ENCODE assay signal across 11 cellular contexts in genomic region chr2:237591379-237591881, GRCh38. TPM values are rescaled to one million over a fixed set of nuclear protein-coding genes. Genes with fewer than 3 reads are reported as not detected.
A peak's percentile ranks its signal among the peaks of the same experiment; 100 is the strongest.
DNase-seq lines count a peak whose midpoint lies in the region; ATAC-seq, FAIRE-seq and TF ChIP-seq lines count a peak whose summit lies in the region.
"Had no signal": no experiment of that assay in that cellular context is flagged by ENCODE, and none has a peak within 500 bp of the region (broad histone marks: within the 10 kb centered on the region; RNA-seq: fewer than 3 reads in every experiment).

No MANE protein-coding gene starts in this region.

- H3K27me3 Mint-ChIP-seq in CD4-positive, alpha-beta T cell, result no peaks in the 10 kb centered on the region
- H3K27me3 Mint-ChIP-seq in memory B cell, result no peaks in the 10 kb centered on the region

- no peak for TF ChIP-seq CTCF in CD4-positive, alpha-beta T cell (IDR thresholded peaks at IDR 0.05)
- TF ChIP-seq CTCF in LNCaP clone FGC (IDR thresholded peaks at IDR 0.05; ENCODE audit: control insufficient read depth, extremely low read depth, insufficient read depth) (no peak), GM12878 (IDR thresholded peaks at IDR 0.05 in 2 of 3, conservative IDR thresholded peaks at IDR 0.05 in 1 of 3; ENCODE audit: control insufficient read depth in 2 of 3, extremely low read depth in 1 of 3, insufficient read depth in 1 of 3, low read depth in 3 of 3, low read length in 3 of 3) (no peak)

- TF ChIP-seq EP300 in GM12878 (IDR thresholded peaks at IDR 0.05; ENCODE audit: borderline replicate concordance in 1 of 2, control insufficient read depth in 1 of 2, low read depth in 2 of 2, low read length in 2 of 2), result no peak

- POLR2A ChIA-PET in CD4-positive, alpha-beta T cell (lab: Charles Lee), result interaction anchor here (1.5 kb wide), 1 partner anchor 12 kb away, joined by 3 read pairs; no protein-coding TSS in a partner anchor
- POLR2A ChIA-PET in GM12878 (lab: Charles Lee), result interaction anchor here (1.1 kb wide), 1 partner anchor 12 kb away, joined by 3 read pairs; no protein-coding TSS in a partner anchor

- no peak for TF ChIP-seq RAD21 in GM12878 (IDR thresholded peaks at IDR 0.05; ENCODE audit: insufficient read depth, low read depth, low read length)

- SMC1A ChIA-PET in GM12878 (lab: Charles Lee; ENCODE audit: uncharacterized antibody, unreplicated experiment), result interaction anchor here (0.7 to 1.1 kb wide), 2 partner anchors 9 to 74 kb away, joined by 3 to 4 read pairs; no protein-coding TSS in a partner anchor

- CTCF ChIA-PET in CD4-positive, alpha-beta T cell (lab: Charles Lee), result interaction anchor here (0.5 kb wide), 1 partner anchor 26 kb away, joined by 3 read pairs; no protein-coding TSS in a partner anchor
- CTCF ChIA-PET in GM12878 (lab: Yijun Ruan, JAX), result interaction anchor here (1.3 to 1.5 kb wide), 2 partner anchors 19 to 74 kb away, joined by 3 to 4 read pairs; no protein-coding TSS in a partner anchor

- no peak overlapping the region for H3K4me3 Mint-ChIP-seq in CD4-positive, alpha-beta T cell
- no peak overlapping the region for H3K4me3 Mint-ChIP-seq in memory B cell

- H3K36me3 ChIP-seq in GM12878 (ENCODE audit: control insufficient read depth in 2 of 2, insufficient read depth in 2 of 2, low read length in 1 of 2), result no peaks in the 10 kb centered on the region
- H3K36me3 ChIP-seq: neutrophil had no signal

- no peak for TF ChIP-seq POLR2A in GM12878 (IDR thresholded peaks at IDR 0.05; ENCODE audit: low read depth, low read length)

- H3K27ac ChIP-seq in CD4-positive, alpha-beta T cell (ENCODE audit: low read depth, low read length), result no peak overlapping the region
- no peak overlapping the region for H3K27ac ChIP-seq in GM12878 (ENCODE audit: control insufficient read depth, insufficient read depth)
- H3K27ac ChIP-seq: neutrophil had no signal

- H4K20me1 ChIP-seq in GM12878 (ENCODE audit: control insufficient read depth, insufficient read depth), result no peaks in the 10 kb centered on the region

- in situ Hi-C loops in GM12878 (cut with MboI), result no loop called here

- WGBS in GM12878 (ENCODE audit: insufficient coverage, insufficient replicate concordance, low lambda C conversion rate, missing lambda C conversion rate), result 12% methylated on average over 15 of the region's 15 CpGs

- H3K27ac Mint-ChIP-seq in CD4-positive, alpha-beta T cell, result no peak overlapping the region
- no peak overlapping the region for H3K27ac Mint-ChIP-seq in memory B cell

- H3K79me2 ChIP-seq in GM12878 (ENCODE audit: control insufficient read depth, insufficient read depth, low read length), result no peaks in the 10 kb centered on the region

- no peaks in the 10 kb centered on the region for H3K36me3 Mint-ChIP-seq in CD4-positive, alpha-beta T cell (ENCODE audit: low read depth)
- no peaks in the 10 kb centered on the region for H3K36me3 Mint-ChIP-seq in memory B cell

- H2AFZ ChIP-seq in GM12878 (ENCODE audit: control insufficient read depth, low read depth, low read length), result 0 out of 2 replicates have a peak overlapping the region, but pooled peaks have one; percentile 20

- no peak overlapping the region for H3K9ac ChIP-seq in GM12878 (ENCODE audit: control insufficient read depth, insufficient read depth, low read length)

- FAIRE-seq in GM12878 (lab: Jason Lieb, UNC), result no peak
- FAIRE-seq: G401.6 had no signal

- ATAC-seq in CD4-positive, alpha-beta T cell (ENCODE audit: poor library complexity), result peak; percentile 55
- ATAC-seq in GM12878 (peak; percentile 23; the same call in 1 of the 3 replicates), memory B cell (ENCODE audit: low read depth) (peak; percentile 37), HG03045 (IDR thresholded peaks at IDR 0.05; ENCODE audit: unreplicated experiment) (no peak)
- ATAC-seq in activated CD4-positive, CD25-positive, alpha-beta regulatory T cell treated with anti-CD3 and anti-CD28 coated beads, Interleukin-2, amount 50 U/mL, for 24 hours, result no peak

- no TSS peak for BruUV-seq in GM12878 (replicated peaks; lab: Mats Ljungman, UMichigan)

- no peaks in the 10 kb centered on the region for H3K27me3 ChIP-seq in CD4-positive, alpha-beta T cell (ENCODE audit: control insufficient read depth, insufficient read depth, low read length)
- no peaks in the 10 kb centered on the region; a peak in 2 of 4 replicates for H3K27me3 ChIP-seq in GM12878 (replicated peaks in 1 of 2; ENCODE audit: control insufficient read depth in 2 of 2, insufficient read depth in 2 of 2, low read length in 1 of 2)

- RAD21 ChIA-PET in GM12878 (lab: Charles Lee; ENCODE audit: unreplicated experiment), result interaction anchor here (1.1 to 1.4 kb wide), 2 partner anchors 9 to 20 kb away, joined by 3 to 4 read pairs; no protein-coding TSS in a partner anchor

- H3K9me3 ChIP-seq in CD4-positive, alpha-beta T cell (ENCODE audit: control insufficient read depth, low read length), result no peaks in the 10 kb centered on the region
- H3K9me3 ChIP-seq in GM12878 (replicated peaks; ENCODE audit: control insufficient read depth, insufficient read depth, low read length), result no peaks in the 10 kb centered on the region; the same call in 2 of the 3 replicates
- H3K9me3 ChIP-seq: neutrophil had no signal

- H3K9me3 Mint-ChIP-seq in CD4-positive, alpha-beta T cell, result no peaks in the 10 kb centered on the region
- H3K9me3 Mint-ChIP-seq in memory B cell, result no peaks in the 10 kb centered on the region

- peaks cover 12% of the 10 kb centered on the region for H3K4me1 Mint-ChIP-seq in CD4-positive, alpha-beta T cell (ENCODE audit: low read depth)
- peaks cover 11% of the 10 kb centered on the region for H3K4me1 Mint-ChIP-seq in memory B cell

- peak overlapping the region; percentile 23; the same call in 1 of the 2 replicates for H3K4me2 ChIP-seq in GM12878 (ENCODE audit: control insufficient read depth, insufficient read depth)

- no peak for DNase-seq in CD4-positive, alpha-beta T cell
- DNase-seq in LNCaP clone FGC (ENCODE audit: low read depth) (no peak), GM12878 (ENCODE audit: low read depth, low spot score) (no peak), memory B cell (ENCODE audit: low spot score in 2 of 2) (no peak), NCI-H2029 treated with DMSO at 0.1 percent for 48 hours (lab: John Stamatoyannopoulos, UW) (no peak)
- DNase-seq in stimulated activated CD4-positive, alpha-beta T cell treated with anti-CD3 and anti-CD28 coated beads, Interleukin-12 subunit alpha, Interleukin-12 subunit beta, amount 100 ng/mL, for 4 hours, result no peak
- DNase-seq: HCEC 1CT had no signal

- intact Hi-C loops in CD4-positive, alpha-beta T cell (cut with DNase I, micrococcal nuclease), result no loop called here
- intact Hi-C loops in GM12878 (cut with micrococcal nuclease; ENCODE audit: unreplicated experiment), result no loop called here

- peak overlapping the region; percentile 72 for H3K4me3 ChIP-seq in LNCaP clone FGC (ENCODE audit: low read depth, low read length)
- H3K4me3 ChIP-seq in GM12878, result no peak overlapping the region

- H3K4me1 ChIP-seq in GM12878 (ENCODE audit: control insufficient read depth, insufficient read depth, low read length), result no peaks in the 10 kb centered on the region

RNA-seq across cellular contexts. Expression of gene RAB17, which starts 0.9 kb away (rescaled TPM):
- total RNA-seq in CD4-positive, alpha-beta T cell, result not detected
- 39.3 and 39.9 TPM in 2 replicates for total RNA-seq in GM12878 (2013; cell fraction: nucleolus; rRNA removed)
- total RNA-seq in GM12878 (2014; rRNA removed) (0.11 and 0.17 TPM in 2 replicates), GM12878 (2014; rRNA removed; fragmentation: Illumina TruSeq; extraction: Trizol) (0.09 and 0.23 TPM in 2 replicates), GM12878 (2021) (1.1 TPM in 2 replicates)
- polyA plus RNA-seq in GM12878 (2011; ENCODE audit: low read depth), result 0.77 TPM
- polyA plus RNA-seq in GM12878 (2011; rRNA removed) (0.42 and 1.2 TPM in 2 replicates), GM12878 (2014; fragmentation: Illumina TruSeq; extraction: Trizol) (0.28 and 0.87 TPM in 2 replicates), GM12878 (2014; fragmentation: Nextera tagmentation; extraction: Ambion mirVana) (under 1 TPM in 1 of 2 experiments, not detected in 1; 0.07 TPM), GM12878 (2014; rRNA removed) (0.56 and 1.4 TPM in 2 replicates), GM12878 (2016; fragmentation: Nextera tagmentation; extraction: Ambion mirVana) (not detected)
- 0.70 and 0.79 TPM in 2 replicates for polyA plus RNA-seq in GM12878 (2011; cell fraction: cytosol; rRNA removed)
- polyA plus RNA-seq in GM12878 (2011; cell fraction: nucleus; rRNA removed), result 2.4 and 3.8 TPM in 2 replicates
- polyA plus RNA-seq in GM12878 (2012), result 1.1 and 1.6 TPM in 2 replicates
- 0.88 and 0.98 TPM in 2 replicates for polyA minus RNA-seq in GM12878 (2011; rRNA and poly(A)+ RNA removed)
- 0.52 and 1.6 TPM in 2 replicates for polyA minus RNA-seq in GM12878 (2011; cell fraction: cytosol; rRNA and poly(A)+ RNA removed)
- polyA minus RNA-seq in GM12878 (2011; cell fraction: nucleus; rRNA and poly(A)+ RNA removed), result 0.24 and 1.1 TPM in 2 replicates

RNA-seq across cellular contexts. Expression of gene PRLH, which starts 25.1 kb away (rescaled TPM):
- total RNA-seq in CD4-positive, alpha-beta T cell, result not detected
- total RNA-seq in GM12878 (2013; cell fraction: nucleolus; rRNA removed), result not detected in 2 replicates
- total RNA-seq in GM12878 (2014; rRNA removed) (not detected in 2 replicates), GM12878 (2014; rRNA removed; fragmentation: Illumina TruSeq; extraction: Trizol) (not detected in 2 replicates), GM12878 (2021) (not detected in 2 replicates)
- not detected for polyA plus RNA-seq in GM12878 (2011; ENCODE audit: low read depth)
- polyA plus RNA-seq in GM12878 (2011; rRNA removed) (not detected in 2 replicates), GM12878 (2014; fragmentation: Illumina TruSeq; extraction: Trizol) (not detected in 2 replicates), GM12878 (2014; fragmentation: Nextera tagmentation; extraction: Ambion mirVana) (not detected), GM12878 (2014; rRNA removed) (not detected in 2 replicates), GM12878 (2016; fragmentation: Nextera tagmentation; extraction: Ambion mirVana) (not detected)
- polyA plus RNA-seq in GM12878 (2011; cell fraction: cytosol; rRNA removed), result not detected in 2 replicates
- not detected in 2 replicates for polyA plus RNA-seq in GM12878 (2011; cell fraction: nucleus; rRNA removed)
- not detected in 2 replicates for polyA plus RNA-seq in GM12878 (2012)
- not detected in 2 replicates for polyA minus RNA-seq in GM12878 (2011; rRNA and poly(A)+ RNA removed)
- not detected in 2 replicates for polyA minus RNA-seq in GM12878 (2011; cell fraction: cytosol; rRNA and poly(A)+ RNA removed)
- polyA minus RNA-seq in GM12878 (2011; cell fraction: nucleus; rRNA and poly(A)+ RNA removed), result not detected in 2 replicates

RNA-seq across cellular contexts. Expression of gene LRRFIP1, which starts 36.0 kb away (rescaled TPM):
- total RNA-seq in CD4-positive, alpha-beta T cell, result 100 to 1,000 TPM; 157 to 161 TPM
- 276 and 277 TPM in 2 replicates for total RNA-seq in GM12878 (2013; cell fraction: nucleolus; rRNA removed)
- total RNA-seq in GM12878 (2014; rRNA removed) (53.5 and 53.9 TPM in 2 replicates), GM12878 (2014; rRNA removed; fragmentation: Illumina TruSeq; extraction: Trizol) (77.6 and 83.3 TPM in 2 replicates), GM12878 (2021) (71.5 and 81.6 TPM in 2 replicates)
- polyA plus RNA-seq in GM12878 (2011; ENCODE audit: low read depth), result 42.0 TPM
- polyA plus RNA-seq in GM12878 (2011; rRNA removed) (71.0 and 94.9 TPM in 2 replicates), GM12878 (2014; fragmentation: Illumina TruSeq; extraction: Trizol) (107 and 130 TPM in 2 replicates), GM12878 (2014; fragmentation: Nextera tagmentation; extraction: Ambion mirVana) (10 to 100 TPM; 36.2 to 36.3 TPM), GM12878 (2014; rRNA removed) (60.4 and 70.5 TPM in 2 replicates), GM12878 (2016; fragmentation: Nextera tagmentation; extraction: Ambion mirVana) (100 to 1,000 TPM in 1 of 2 experiments, 10 to 100 TPM in 1; 99.2 to 120 TPM)
- 30.9 and 31.0 TPM in 2 replicates for polyA plus RNA-seq in GM12878 (2011; cell fraction: cytosol; rRNA removed)
- 58.1 and 76.6 TPM in 2 replicates for polyA plus RNA-seq in GM12878 (2011; cell fraction: nucleus; rRNA removed)
- 57.8 and 71.6 TPM in 2 replicates for polyA plus RNA-seq in GM12878 (2012)
- polyA minus RNA-seq in GM12878 (2011; rRNA and poly(A)+ RNA removed), result 64.4 and 88.7 TPM in 2 replicates
- 23.0 and 28.2 TPM in 2 replicates for polyA minus RNA-seq in GM12878 (2011; cell fraction: cytosol; rRNA and poly(A)+ RNA removed)
- polyA minus RNA-seq in GM12878 (2011; cell fraction: nucleus; rRNA and poly(A)+ RNA removed), result 39.4 and 68.2 TPM in 2 replicates

Comparison
In these comparisons a context has a peak if more than half of its experiments do, and no peak if none do; other contexts are left out.
1. ATAC-seq: peak in CD4-positive, alpha-beta T cell (single experiment), GM12878 (single experiment) and memory B cell (single experiment); none in HG03045 (single experiment) and activated CD4-positive, CD25-positive, alpha-beta regulatory T cell treated with anti-CD3 and anti-CD28 coated beads, Interleukin-2, amount 50 U/mL, for 24 hours (0 of 2).